ENCODE assay signal across 17 cellular contexts in the genomic region with DNA sequence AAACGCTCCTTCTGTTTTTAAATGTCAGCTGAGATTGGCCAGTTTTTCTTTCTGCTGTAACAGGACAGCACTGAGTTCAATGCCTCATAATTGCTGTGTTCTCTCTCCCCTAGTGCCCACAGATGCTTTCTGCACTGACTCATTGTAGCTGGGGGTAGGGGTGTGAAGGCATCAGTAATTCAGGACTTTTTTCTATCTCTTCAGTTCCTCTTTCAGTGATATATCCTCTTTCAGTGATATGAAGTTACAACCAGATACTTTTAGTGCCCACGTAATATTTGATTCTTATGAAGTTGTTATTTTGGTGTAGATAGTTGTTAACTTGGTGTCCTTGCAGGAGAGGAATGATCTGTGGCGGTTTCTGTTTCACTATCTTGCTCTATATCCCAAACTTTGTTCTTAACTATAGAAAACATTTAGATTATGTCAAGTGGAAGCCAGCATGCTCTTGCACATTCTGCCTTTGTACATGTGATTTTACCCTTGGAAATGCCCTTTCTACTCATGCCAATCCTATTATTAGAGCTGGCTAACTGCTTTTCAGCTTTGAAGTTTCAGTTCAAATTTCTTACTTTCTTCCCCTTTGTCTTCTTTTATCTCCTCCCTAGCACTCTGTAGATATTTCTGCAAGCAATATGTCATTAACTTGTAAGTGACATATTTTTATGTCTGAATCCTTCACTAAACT.
DNase-seq lines count a peak whose midpoint lies in the region; ATAC-seq and TF ChIP-seq lines count a peak whose summit lies in the region.
"Had no signal": no experiment of that assay in that cellular context is flagged by ENCODE, and none has a peak within 500 bp of the region (broad histone marks: within the 10 kb centered on the region; RNA-seq: fewer than 3 reads in every experiment).

No MANE protein-coding gene starts in this region.

- H3K79me2 ChIP-seq in mesendoderm (ENCODE audit: control insufficient read depth, insufficient read depth, low read length), result no peaks in the 10 kb centered on the region

- H3K18ac ChIP-seq in mesendoderm (ENCODE audit: low read length), result no peak overlapping the region

- no peak overlapping the region for H2BK120ac ChIP-seq in mesendoderm (ENCODE audit: low read depth, low read length)

- intact Hi-C loops in Caco-2 (cut with micrococcal nuclease; ENCODE audit: unreplicated experiment), result no loop called here

- no peaks in the 10 kb centered on the region for H3K4me1 ChIP-seq in mesendoderm (ENCODE audit: control insufficient read depth, low read depth, low read length)
- no peaks in the 10 kb centered on the region for H3K4me1 ChIP-seq in Caco-2
- H3K4me1 ChIP-seq: upper lobe of left lung had no signal

- no peaks in the 10 kb centered on the region for H3K4me1 Mint-ChIP-seq in Caco-2 (ENCODE audit: low read depth, unreplicated experiment)
- H3K4me1 Mint-ChIP-seq: activated B cell treated with CpG ODN at 0.5 μM for 24 hours had no signal

- H3K9me3 Mint-ChIP-seq in Caco-2 (ENCODE audit: unreplicated experiment), result no peaks in the 10 kb centered on the region

- no peak overlapping the region for H2BK15ac ChIP-seq in mesendoderm (replicated peaks; ENCODE audit: low read depth)

- no peak overlapping the region for H3K27ac ChIP-seq in mesendoderm (ENCODE audit: low read depth, low read length)
- H3K27ac ChIP-seq: upper lobe of left lung had no signal

- TF ChIP-seq CTCF in Caco-2 (IDR thresholded peaks at IDR 0.05; ENCODE audit: insufficient read depth in 1 of 2, low read depth in 1 of 2, low read length in 1 of 2, severe bottlenecking in 1 of 2, unreplicated experiment in 1 of 2), result no peak

- no CpG with 5 or more reads among the region's 3 CpGs for WGBS in mesendoderm (ENCODE audit: extremely low coverage, insufficient coverage, low lambda C conversion rate)

- no peak overlapping the region for H3K9ac ChIP-seq in mesendoderm (ENCODE audit: low read length)

- no peak overlapping the region for H2AK5ac ChIP-seq in mesendoderm (ENCODE audit: low read length)

- H3K4me2 ChIP-seq in mesendoderm (ENCODE audit: low read length), result no peak overlapping the region

- no peaks in the 10 kb centered on the region for H3K79me1 ChIP-seq in mesendoderm (ENCODE audit: low read length)

- no peaks in the 10 kb centered on the region for H3K36me3 Mint-ChIP-seq in Caco-2 (ENCODE audit: insufficient read depth, unreplicated experiment)

- BruUV-seq in Caco-2 (replicated peaks; lab: Mats Ljungman, UMichigan), result no TSS peak

- ATAC-seq in GM18858 (IDR thresholded peaks at IDR 0.05; ENCODE audit: unreplicated experiment), result peak; percentile 91
- ATAC-seq in GM21825 (IDR thresholded peaks at IDR 0.05; ENCODE audit: unreplicated experiment), result peak; percentile 60
- ATAC-seq in HG03575 (IDR thresholded peaks at IDR 0.05; ENCODE audit: extremely low read depth, insufficient number of reproducible peaks, low FRiP score, unreplicated experiment), result peak; percentile 73
- ATAC-seq in HG03045 (IDR thresholded peaks at IDR 0.05; ENCODE audit: unreplicated experiment), result no peak

- peak; percentile 4 for DNase-seq in mesendoderm
- DNase-seq in NCI-H2081 treated with DMSO at 0.1 percent for 48 hours (lab: John Stamatoyannopoulos, UW), result no peak
- DNase-seq in Caco-2, result no peak
- DNase-seq in activated naive CD4-positive, alpha-beta T cell treated with anti-CD3 and anti-CD28 coated beads, Interleukin-2, amount 50 U/mL, for 16 hours, result no peak
- DNase-seq: activated B cell treated with CpG ODN at 0.5 μM for 24 hours; activated effector memory CD4-positive, alpha-beta T cell treated with anti-CD3 and anti-CD28 coated beads, Interleukin-2, amount 50 U/mL, for 16 hours; aorta; cortex of kidney; HCEC 1CT; NCI-H1048; nucleus accumbens; stimulated activated CD4-positive, alpha-beta T cell treated with anti-CD3 and anti-CD28 coated beads, Interleukin-4, amount 100 ng/mL, for 4 hours; upper lobe of left lung had no signal

- POLR2A ChIA-PET in Caco-2 (lab: Charles Lee), result no interaction called here

- no peak overlapping the region for H3K56ac ChIP-seq in mesendoderm (ENCODE audit: low read length)

- H3K4ac ChIP-seq in mesendoderm (ENCODE audit: low read depth, low read length), result no peak overlapping the region

- H3K36me3 ChIP-seq in mesendoderm (ENCODE audit: control insufficient read depth, insufficient read depth, low read length) (no peaks in the 10 kb centered on the region), Caco-2 (ENCODE audit: control insufficient read depth, insufficient read depth, low read length) (no peaks in the 10 kb centered on the region)
- H3K36me3 ChIP-seq: upper lobe of left lung had no signal

- H4K5ac ChIP-seq in mesendoderm (ENCODE audit: low read length), result no peak overlapping the region

- CTCF ChIA-PET in Caco-2 (lab: Charles Lee), result no interaction called here

- H4K8ac ChIP-seq in mesendoderm (ENCODE audit: low read depth, low read length), result no peak overlapping the region

- no peaks in the 10 kb centered on the region for H3K9me3 ChIP-seq in Caco-2
- H3K9me3 ChIP-seq: upper lobe of left lung had no signal

- H3K27ac Mint-ChIP-seq in Caco-2 (ENCODE audit: unreplicated experiment), result no peak overlapping the region
- H3K27ac Mint-ChIP-seq: activated B cell treated with CpG ODN at 0.5 μM for 24 hours had no signal

- no peak overlapping the region for H3K4me3 Mint-ChIP-seq in Caco-2 (ENCODE audit: unreplicated experiment)
- H3K4me3 Mint-ChIP-seq: activated B cell treated with CpG ODN at 0.5 μM for 24 hours had no signal

- H3K27me3 ChIP-seq in mesendoderm (ENCODE audit: insufficient read depth, low read length, poor library complexity), result no peaks in the 10 kb centered on the region
- H3K27me3 ChIP-seq in Caco-2 (replicated peaks; ENCODE audit: control insufficient read depth, insufficient read depth, low read length), result no peaks in the 10 kb centered on the region
- H3K27me3 ChIP-seq: upper lobe of left lung had no signal

- H2BK5ac ChIP-seq in mesendoderm (ENCODE audit: low read length), result no peak overlapping the region

- H3K4me3 ChIP-seq in mesendoderm (ENCODE audit: low read length), result no peak overlapping the region
- H3K4me3 ChIP-seq in Caco-2 (ENCODE audit: low read depth, low read length), result no peak overlapping the region
- H3K4me3 ChIP-seq: upper lobe of left lung had no signal

- H3K27me3 Mint-ChIP-seq in Caco-2 (ENCODE audit: insufficient read depth, unreplicated experiment), result no peaks in the 10 kb centered on the region
- H3K27me3 Mint-ChIP-seq: activated B cell treated with CpG ODN at 0.5 μM for 24 hours had no signal

- H3K23ac ChIP-seq in mesendoderm (ENCODE audit: low read length), result no peak overlapping the region
